1 cellular context compared by ENCODE assay signal in genomic region chr9:18605763-18606162, GRCh38.
TF ChIP-seq lines count a peak whose summit lies in the region.

No MANE protein-coding gene starts in this region.

TF ChIP-seq in GM23338, 12 proteins besides CTCF, POLR2A, EP300 and RAD21 (continued from another document):
- no peak for TF ChIP-seq REST (IDR thresholded peaks at IDR 0.05; ENCODE audit: unreplicated experiment)
